Comparison of ENCODE assay signal across 1 cellular context in genomic region chr12:25194211-25194610, GRCh38.
TF ChIP-seq lines count a peak whose summit lies in the region.

No MANE protein-coding gene starts in this region.

TF ChIP-seq in WTC11, 78 proteins besides CTCF, POLR2A, EP300 and RAD21 (continued from another document):
- TF ChIP-seq, protein P1, sequence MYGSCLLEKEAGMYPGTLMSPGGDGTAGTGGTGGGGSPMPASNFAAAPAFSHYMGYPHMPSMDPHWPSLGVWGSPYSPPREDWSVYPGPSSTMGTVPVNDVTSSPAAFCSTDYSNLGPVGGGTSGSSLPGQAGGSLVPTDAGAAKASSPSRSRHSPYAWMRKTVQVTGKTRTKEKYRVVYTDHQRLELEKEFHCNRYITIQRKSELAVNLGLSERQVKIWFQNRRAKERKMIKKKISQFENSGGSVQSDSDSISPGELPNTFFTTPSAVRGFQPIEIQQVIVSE (CRISPR knock-in tag; IDR thresholded peaks at IDR 0.05; ENCODE audit: borderline replicate concordance): no peak
- TF ChIP-seq ZNF396 (CRISPR knock-in tag; IDR thresholded peaks at IDR 0.05; ENCODE audit: borderline replicate concordance) (no peak), NR1H2 (CRISPR knock-in tag; IDR thresholded peaks at IDR 0.05) (no peak)
TF ChIP-seq in WTC11: peak in this region for 0.
